Comparison of ENCODE assay signal across 17 cellular contexts in genomic region chr9:84206801-84207200, GRCh38.
"Had no signal": no experiment of that assay in that cellular context is flagged by ENCODE, and none has a peak within 500 bp of the region (broad histone marks: within the 10 kb centered on the region; RNA-seq: fewer than 3 reads in every experiment).

No MANE protein-coding gene starts in this region.

- H3K27ac ChIP-seq: body of pancreas, parathyroid adenoma, sigmoid colon, tibial artery had no signal

- DNase-seq: activated CD4-positive, alpha-beta T cell treated with anti-CD3 and anti-CD28 coated beads, Interleukin-2, amount 10 ng/mL, durations not matched to agents 24 days and 14 days; activated CD8-positive, alpha-beta T cell treated with anti-CD3 and anti-CD28 coated beads for 36 hours; activated naive CD4-positive, alpha-beta T cell treated with Interleukin-2 at 50 U/mL for 16 hours; activated naive CD8-positive, alpha-beta T cell treated with anti-CD3 and anti-CD28 coated beads, Interleukin-2, amount 10 ng/mL, durations not matched to agents 7 days and 5 days; activated T-cell treated with anti-CD3 and anti-CD28 coated beads, Interleukin-2, amount 50 U/mL, for 24 hours; body of pancreas; caudate nucleus; foreskin melanocyte; natural killer cell; sigmoid colon; stimulated activated CD4-positive, alpha-beta T cell treated with anti-CD3 and anti-CD28 coated beads, Interleukin-12 subunit alpha, Interleukin-12 subunit beta, amount 100 ng/mL, for 4 hours; stimulated activated CD4-positive, alpha-beta T cell treated with anti-CD3 and anti-CD28 coated beads, Interleukin-1b, Interleukin-23, amount 100 ng/mL, for 48 hours; stimulated activated CD8-positive, alpha-beta memory T cell treated with anti-CD3 and anti-CD28 coated beads, Interleukin-4, amount 100 ng/mL, for 48 hours; stimulated activated naive CD4-positive, alpha-beta T cell; tibial artery had no signal

- H3K4me1 ChIP-seq: body of pancreas, parathyroid adenoma, tibial artery had no signal

- H3K36me3 ChIP-seq: sigmoid colon, tibial artery had no signal

- H3K27me3 ChIP-seq: body of pancreas, sigmoid colon, tibial artery had no signal

- H3K9me3 ChIP-seq: body of pancreas, sigmoid colon, tibial artery had no signal

- H3K4me3 ChIP-seq: body of pancreas, lung, sigmoid colon, tibial artery had no signal
